In the genomic region with DNA sequence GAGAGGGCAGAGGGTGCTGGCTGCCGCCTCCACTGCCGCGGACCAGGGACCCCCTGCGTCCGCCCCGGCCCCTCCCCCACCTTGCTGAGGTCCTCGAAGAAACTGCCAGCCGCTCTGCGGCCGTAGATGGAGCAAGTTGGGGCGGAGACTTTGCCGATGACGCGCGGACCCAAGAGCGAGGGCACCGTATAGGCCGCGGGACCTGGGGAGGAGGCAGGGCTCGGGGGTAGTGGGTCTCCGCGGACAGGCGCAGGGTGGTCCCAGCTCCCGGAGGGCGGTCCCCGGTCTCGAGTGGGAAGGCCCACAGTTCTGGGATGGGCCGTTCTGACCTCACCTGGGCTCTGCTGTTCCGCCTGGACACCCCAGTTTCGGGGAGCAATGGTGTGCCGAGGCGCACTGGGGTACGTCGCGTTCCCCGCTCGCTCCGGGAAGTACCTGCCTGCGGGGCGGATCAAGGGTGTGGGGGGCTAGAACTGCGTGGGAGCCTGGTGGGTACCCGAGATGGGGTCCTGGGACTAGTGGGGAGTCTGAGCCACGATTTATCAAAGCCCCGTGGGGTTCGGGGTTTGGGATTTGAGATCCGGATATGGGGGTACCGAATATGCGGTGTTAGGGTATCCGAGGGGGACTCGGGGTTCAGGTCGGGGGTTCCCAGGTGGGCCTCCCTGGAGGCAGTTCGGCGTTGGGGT, we compare ENCODE assay signal across 8 cellular contexts. TPM values are rescaled to one million over a fixed set of nuclear protein-coding genes. Genes with fewer than 3 reads are reported as not detected.
DNase-seq lines count a peak whose midpoint lies in the region; ATAC-seq and TF ChIP-seq lines count a peak whose summit lies in the region.

No MANE protein-coding gene starts in this region.

- ATAC-seq in GM21423 (IDR thresholded peaks at IDR 0.05; ENCODE audit: unreplicated experiment) (peak; percentile 25), omental fat pad (ENCODE audit: low FRiP score) (peak; percentile 62)
- peak; percentile 56 for ATAC-seq in activated T-helper 17 cell treated with anti-CD3 and anti-CD28 coated beads, Interleukin-2, amount 50 U/mL, for 72 hours (replicated peaks)

- H3K27ac ChIP-seq in OCI-LY3 (ENCODE audit: low read length) (peak overlapping the region; percentile 80), testis (peak overlapping the region; percentile 49 to 64)

- 0 out of 2 replicates have a peak, but pooled peaks cover 4% of the 10 kb centered on the region for H3K79me2 ChIP-seq in OCI-LY3 (ENCODE audit: low read length)

- DNase-seq in AG04449 (ENCODE audit: low read depth, low spot score) = no peak
- DNase-seq in fibroblast of the aortic adventitia (ENCODE audit: low read depth) = peak; percentile 83
- peak; percentile 79 for DNase-seq in omental fat pad (ENCODE audit: low spot score)
- DNase-seq in testis = peak; percentile 71
- DNase-seq in A172 (ENCODE audit: low spot score) = no peak

- H3K9me3 Mint-ChIP-seq in activated T-helper 17 cell treated with anti-CD3 and anti-CD28 coated beads, Interleukin-2, amount 50 U/mL, for 72 hours = no peaks in the 10 kb centered on the region

- H2AFZ ChIP-seq in OCI-LY3 (ENCODE audit: low read depth, low read length) = no peak overlapping the region

- no peak for TF ChIP-seq POLR2A in testis (IDR thresholded peaks at IDR 0.05)

- peak overlapping the region; percentile 95 for H3K4me2 ChIP-seq in OCI-LY3 (ENCODE audit: low read length)

- H3K9me3 ChIP-seq in OCI-LY3 (ENCODE audit: insufficient read depth, low read length) = no peaks in the 10 kb centered on the region
- H3K9me3 ChIP-seq in testis = no peaks in the 10 kb centered on the region

- peaks cover 50% of the 10 kb centered on the region for H3K36me3 Mint-ChIP-seq in activated T-helper 17 cell treated with anti-CD3 and anti-CD28 coated beads, Interleukin-2, amount 50 U/mL, for 72 hours (ENCODE audit: low read depth)

- H3K36me3 ChIP-seq in OCI-LY3 (replicated peaks; ENCODE audit: low read depth, low read length) (no peaks in the 10 kb centered on the region), testis (ENCODE audit: low read depth, missing control alignments) (no peaks in the 10 kb centered on the region)

- peak overlapping the region; percentile 98 for H3K27ac Mint-ChIP-seq in activated T-helper 17 cell treated with anti-CD3 and anti-CD28 coated beads, Interleukin-2, amount 50 U/mL, for 72 hours

- CTCF ChIA-PET in AG04449 (lab: Yijun Ruan, JAX) = interaction anchor here (1.3 kb wide), 1 partner anchor 90 kb away, joined by 6 read pairs; no protein-coding TSS in a partner anchor

- peaks cover 43% of the 10 kb centered on the region for H3K4me1 ChIP-seq in OCI-LY3 (ENCODE audit: low read length)
- peaks cover 21% of the 10 kb centered on the region for H3K4me1 ChIP-seq in testis

- peaks cover 10% of the 10 kb centered on the region for H3K4me1 Mint-ChIP-seq in activated T-helper 17 cell treated with anti-CD3 and anti-CD28 coated beads, Interleukin-2, amount 50 U/mL, for 72 hours

- no peak for TF ChIP-seq CTCF in AG04449 (IDR thresholded peaks at IDR 0.05; ENCODE audit: insufficient read depth, low read length, missing control alignments)
- TF ChIP-seq CTCF in OCI-LY3 (IDR thresholded peaks at IDR 0.05; ENCODE audit: low read depth, low read length) = no peak
- TF ChIP-seq CTCF in fibroblast of the aortic adventitia (IDR thresholded peaks at IDR 0.05; ENCODE audit: insufficient read depth, low read length) = no peak
- TF ChIP-seq CTCF in omental fat pad (IDR thresholded peaks at IDR 0.05) = no peak
- TF ChIP-seq CTCF in testis (IDR thresholded peaks at IDR 0.05) = no peak

- H3K27me3 ChIP-seq in OCI-LY3 (ENCODE audit: low read depth, low read length) = no peaks in the 10 kb centered on the region
- H3K27me3 ChIP-seq in testis = no peaks in the 10 kb centered on the region

- no peaks in the 10 kb centered on the region for H4K20me1 ChIP-seq in OCI-LY3 (ENCODE audit: insufficient read depth, low read length)

- H3K27me3 Mint-ChIP-seq in activated T-helper 17 cell treated with anti-CD3 and anti-CD28 coated beads, Interleukin-2, amount 50 U/mL, for 72 hours = no peaks in the 10 kb centered on the region

- POLR2A ChIA-PET in AG04449 (lab: Yijun Ruan, JAX) = no interaction called here

- H3K9ac ChIP-seq in OCI-LY3 (ENCODE audit: low read length) = peak overlapping the region; percentile 99

- H3K4me3 Mint-ChIP-seq in activated T-helper 17 cell treated with anti-CD3 and anti-CD28 coated beads, Interleukin-2, amount 50 U/mL, for 72 hours = peak overlapping the region; percentile 90

- H3K4me3 ChIP-seq in AG04449 (ENCODE audit: low read depth, low read length) = peak overlapping the region; percentile 46
- peak overlapping the region; percentile 98 for H3K4me3 ChIP-seq in OCI-LY3 (ENCODE audit: low read length)
- peak overlapping the region; percentile 69 for H3K4me3 ChIP-seq in fibroblast of the aortic adventitia (ENCODE audit: low read depth, low read length)
- H3K4me3 ChIP-seq in testis = peak overlapping the region; percentile 42 to 56

- WGBS in testis, 2 donors = 5 to 8% methylated on average over 2 to 50 of the region's 53 CpGs

- intact Hi-C loops in testis (cut with DNase I; ENCODE audit: low total_unique reads) = no loop called here

RNA-seq across cellular contexts. Expression of gene TYMP, which starts 1.2 kb away (rescaled TPM):
- 10 to 100 TPM; 73.0 to 74.0 TPM for total RNA-seq in activated T-helper 17 cell treated with anti-CD3 and anti-CD28 coated beads, Interleukin-2, amount 50 U/mL, for 72 hours
- total RNA-seq in fibroblast of the aortic adventitia (ENCODE audit: low replicate concordance) (22.7 and 23.7 TPM in 2 replicates), omental fat pad (100 to 1,000 TPM in 3 of 4 donors, 10 to 100 TPM in 1; 47.9 to 212 (median 144) TPM), testis (10 to 100 TPM; 12.5 to 15.4 TPM)
- 25.9 TPM for polyA plus RNA-seq in testis (ENCODE audit: insufficient read depth, low read depth, low replicate concordance)
- 0.10 and 0.31 TPM in 2 replicates for total RNA-seq in A172 (2014; rRNA removed; shearing (Covaris generic))

RNA-seq across cellular contexts. Expression of gene SCO2, which starts 5.6 kb away (rescaled TPM):
- total RNA-seq in activated T-helper 17 cell treated with anti-CD3 and anti-CD28 coated beads, Interleukin-2, amount 50 U/mL, for 72 hours = 1 to 10 TPM; 2.8 to 9.9 TPM
- total RNA-seq in fibroblast of the aortic adventitia (ENCODE audit: low replicate concordance) = 0.49 and 3.4 TPM in 2 replicates
- 10 to 100 TPM in 2 of 4 donors, 1 to 10 TPM in 2; 2.8 to 15.0 (median 9.2) TPM for total RNA-seq in omental fat pad
- total RNA-seq in testis = 1 to 10 TPM; 4.1 to 4.8 TPM
- polyA plus RNA-seq in testis (ENCODE audit: insufficient read depth, low read depth, low replicate concordance) = 1.8 TPM
- 8.0 and 9.5 TPM in 2 replicates for total RNA-seq in A172 (2014; rRNA removed; shearing (Covaris generic))

RNA-seq across cellular contexts. Expression of gene KLHDC7B, which starts 14.7 kb away (rescaled TPM):
- total RNA-seq in activated T-helper 17 cell treated with anti-CD3 and anti-CD28 coated beads, Interleukin-2, amount 50 U/mL, for 72 hours = 1 to 10 TPM; 4.2 to 4.4 TPM
- 1.1 and 2.4 TPM in 2 replicates for total RNA-seq in fibroblast of the aortic adventitia (ENCODE audit: low replicate concordance)
- under 1 TPM in 1 of 4 donors, not detected in 3; 0.48 TPM for total RNA-seq in omental fat pad
- under 1 TPM; 0.24 to 0.93 TPM for total RNA-seq in testis
- polyA plus RNA-seq in testis (ENCODE audit: insufficient read depth, low read depth, low replicate concordance) = 0.51 TPM
- total RNA-seq in A172 (2014; rRNA removed; shearing (Covaris generic)) = 0.17 TPM in 1 of 2 replicates, not detected in the other

RNA-seq across cellular contexts. Expression of gene NCAPH2, which starts 23.0 kb away (rescaled TPM):
- 100 to 1,000 TPM; 112 to 138 TPM for total RNA-seq in activated T-helper 17 cell treated with anti-CD3 and anti-CD28 coated beads, Interleukin-2, amount 50 U/mL, for 72 hours
- total RNA-seq in fibroblast of the aortic adventitia (ENCODE audit: low replicate concordance) (30.9 and 49.1 TPM in 2 replicates), omental fat pad (10 to 100 TPM; 27.7 to 48.2 (median 29.5) TPM), testis (10 to 100 TPM; 88.5 to 89.2 TPM)
- polyA plus RNA-seq in testis (ENCODE audit: insufficient read depth, low read depth, low replicate concordance) = 67.4 TPM
- 51.8 and 55.6 TPM in 2 replicates for total RNA-seq in A172 (2014; rRNA removed; shearing (Covaris generic))

RNA-seq across cellular contexts. Expression of gene LMF2, which starts 23.5 kb away (rescaled TPM):
- 10 to 100 TPM; 61.3 to 89.0 TPM for total RNA-seq in activated T-helper 17 cell treated with anti-CD3 and anti-CD28 coated beads, Interleukin-2, amount 50 U/mL, for 72 hours
- total RNA-seq in fibroblast of the aortic adventitia (ENCODE audit: low replicate concordance) (21.4 and 50.6 TPM in 2 replicates), omental fat pad (10 to 100 TPM; 50.8 to 54.9 (median 51.7) TPM), testis (100 to 1,000 TPM in 1 of 2 donors, 10 to 100 TPM in 1; 95.4 to 109 TPM)
- 59.7 TPM for polyA plus RNA-seq in testis (ENCODE audit: insufficient read depth, low read depth, low replicate concordance)
- 21.3 and 28.7 TPM in 2 replicates for total RNA-seq in A172 (2014; rRNA removed; shearing (Covaris generic))

Comparison
In these comparisons a context has a peak if more than half of its experiments do, and no peak if none do; other contexts are left out.
1. DNase-seq: peak in fibroblast of the aortic adventitia (single experiment), omental fat pad (single experiment) and testis (single experiment); none in AG04449 (single experiment) and A172 (single experiment).
2. H3K4me3 ChIP-seq: peak in every context shown above with its lines; median percentile 98 in OCI-LY3; 69 in fibroblast of the aortic adventitia; 49 in testis; 46 in AG04449.
3. RNA of gene TYMP, which starts 1.2 kb away (total RNA-seq): 47.9 to 212 TPM in omental fat pad, 73.0 to 74.0 TPM in activated T-helper 17 cell treated with anti-CD3 and anti-CD28 coated beads, Interleukin-2, amount 50 U/mL, for 72 hours, 22.7 to 23.7 TPM in fibroblast of the aortic adventitia and 12.5 to 15.4 TPM in testis; 0.10 to 0.31 TPM in A172; every median in the first group is over 10 times any median in the second.
4. Peak in every context shown above with its lines, with median percentiles within 50 percentile points of each other: ATAC-seq.